1 cellular context compared by ENCODE assay signal in genomic region chr4:76610751-76611150, GRCh38.
TF ChIP-seq lines count a peak whose summit lies in the region.

No MANE protein-coding gene starts in this region.

TF ChIP-seq in GM23338, 12 proteins besides CTCF, POLR2A, EP300 and RAD21 (continued from another document):
- no peak for TF ChIP-seq REST (IDR thresholded peaks at IDR 0.05; ENCODE audit: unreplicated experiment)
- TF ChIP-seq ETS1 (IDR thresholded peaks at IDR 0.05): no peak
